Comparison of ENCODE assay signal across 7 cellular contexts in the genomic region with DNA sequence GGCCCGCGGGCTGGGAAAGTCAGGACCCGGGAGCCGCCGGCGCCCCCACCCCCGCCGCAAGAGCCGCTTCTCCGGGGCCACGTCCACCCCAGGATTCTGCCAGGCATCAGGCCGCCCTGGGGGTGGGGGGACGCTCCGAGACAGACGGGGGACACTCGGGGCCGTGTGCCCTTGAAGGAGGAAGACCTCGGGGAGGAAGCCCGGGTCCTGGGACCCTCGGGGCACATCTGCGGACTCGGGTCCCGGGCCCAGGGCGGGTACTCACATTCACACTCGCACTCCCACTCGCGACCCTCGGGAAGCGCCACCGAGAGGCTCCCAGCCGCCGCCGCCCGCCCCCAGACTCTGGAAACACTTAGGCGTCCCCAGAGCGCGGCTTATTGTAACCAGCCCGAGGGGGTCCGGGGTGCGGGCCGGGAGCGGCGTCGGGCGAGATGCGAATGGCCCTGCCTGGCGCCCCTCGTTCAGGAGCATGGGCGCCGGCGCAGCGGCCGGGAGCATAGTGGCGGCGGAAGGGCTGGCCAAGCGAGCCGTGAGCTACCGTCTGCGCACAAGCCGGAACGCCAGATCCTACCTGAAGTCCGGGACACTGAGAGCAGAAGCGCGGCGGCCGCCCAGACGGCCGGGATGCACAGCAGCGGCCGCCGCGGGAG. TPM values are rescaled to one million over a fixed set of nuclear protein-coding genes. Genes with fewer than 3 reads are reported as not detected.
A peak's percentile ranks its signal among the peaks of the same experiment; 100 is the strongest.
DNase-seq lines count a peak whose midpoint lies in the region; ATAC-seq, FAIRE-seq and TF ChIP-seq lines count a peak whose summit lies in the region.

No MANE protein-coding gene starts in this region.

- H3K4me3 ChIP-seq in HAP-1, result peak overlapping the region; percentile 64
- peak overlapping the region; percentile 92 for H3K4me3 ChIP-seq in WERI-Rb-1 (ENCODE audit: low read depth, low read length)
- peak overlapping the region; percentile 75 for H3K4me3 ChIP-seq in right cardiac atrium (ENCODE audit: low read length)
- H3K4me3 ChIP-seq in spleen, result peak overlapping the region; percentile 27 to 67 (median 38)

- H3K4me1 ChIP-seq in HAP-1, result peaks cover 38% of the 10 kb centered on the region
- H3K4me1 ChIP-seq in right cardiac atrium (ENCODE audit: control insufficient read depth, insufficient read depth, low read length), result peaks cover 2% of the 10 kb centered on the region
- peaks cover 7 to 31% (median 25%) of the 10 kb centered on the region in 6 donors for H3K4me1 ChIP-seq in spleen

- WGBS in right cardiac atrium, result under 1% methylated on average over 72 of the region's 72 CpGs
- WGBS in spleen, 5 donors, result 2 to 5% (median 3%) methylated on average over 26 to 72 of the region's 72 CpGs

- H3K27me3 ChIP-seq in HAP-1 (ENCODE audit: low read depth) (no peaks in the 10 kb centered on the region), WERI-Rb-1 (ENCODE audit: insufficient read depth, low read depth, severe bottlenecking) (no peaks in the 10 kb centered on the region), right cardiac atrium (ENCODE audit: control insufficient read depth, insufficient read depth) (no peaks in the 10 kb centered on the region), spleen (replicated peaks in 1 of 7) (peaks cover 5 to 100% (median 52%) of the 10 kb centered on the region in 7 donors)

- H3K36me3 ChIP-seq in HAP-1 (replicated peaks), result no peaks in the 10 kb centered on the region
- H3K36me3 ChIP-seq in WERI-Rb-1, result no peaks in the 10 kb centered on the region
- no peaks in the 10 kb centered on the region for H3K36me3 ChIP-seq in spleen

- peak in 1 of 2 experiments; percentile 28 for DNase-seq in HAP-1 (ENCODE audit: low spot score in 2 of 2)
- DNase-seq in WERI-Rb-1, result peak; percentile 23
- DNase-seq in right cardiac atrium, result peak; percentile 24 to 71 (median 64)
- no peak for DNase-seq in spleen
- DNase-seq in D721Med (ENCODE audit: insufficient read length, low spot score), result no peak
- DNase-seq in T-helper 9 cell, result no peak

- TF ChIP-seq CTCF in WERI-Rb-1 (IDR thresholded peaks at IDR 0.05; ENCODE audit: low read depth, low read length) (no peak), spleen (IDR thresholded peaks at IDR 0.05 in 8 of 11, conservative IDR thresholded peaks at IDR 0.05 in 3 of 11) (no peak), D721Med (IDR thresholded peaks at IDR 0.05; ENCODE audit: insufficient read depth, missing control alignments) (no peak)

- intact Hi-C loops in right cardiac atrium (cut with DNase I) (loop anchor here in 1 of 4 donors (10.0 kb wide), 1 partner anchor 175 kb away; no protein-coding TSS in a partner anchor), spleen (cut with DNase I; ENCODE audit: low total_unique reads) (no loop called here)

- H3K27ac ChIP-seq in WERI-Rb-1 (peak overlapping the region; percentile 78), right cardiac atrium (ENCODE audit: low read length) (peak overlapping the region; percentile 39), spleen (peak overlapping the region; percentile 27 to 76 (median 62))

- FAIRE-seq in D721Med (lab: Jason Lieb, UNC), result no peak

- TF ChIP-seq POLR2A in spleen (IDR thresholded peaks at IDR 0.05), result no peak

- in situ Hi-C loops in HAP-1 (cut with MboI; ENCODE audit: low sequenced_read_pairs), result no loop called here

- H3K9me3 ChIP-seq in HAP-1, result no peaks in the 10 kb centered on the region
- H3K9me3 ChIP-seq in WERI-Rb-1 (ENCODE audit: severe bottlenecking), result no peaks in the 10 kb centered on the region
- no peaks in the 10 kb centered on the region for H3K9me3 ChIP-seq in right cardiac atrium (ENCODE audit: control insufficient read depth, low read length)
- H3K9me3 ChIP-seq in spleen, result peaks cover 0 to 7% (median 0%) of the 10 kb centered on the region in 8 donors

- ATAC-seq in right cardiac atrium, result peak; percentile 6 to 10
- ATAC-seq in HG02759 (IDR thresholded peaks at IDR 0.05; ENCODE audit: unreplicated experiment), result no peak

RNA-seq across cellular contexts. Expression of a gene that starts 0.6 kb away (rescaled TPM):
- total RNA-seq in right cardiac atrium, result 10 to 100 TPM; 33.7 to 38.9 (median 36.0) TPM
- polyA plus RNA-seq in right cardiac atrium, result 20.1 TPM
- 10 to 100 TPM in 1 of 7 donors, 1 to 10 TPM in 6; 2.5 to 15.6 (median 7.2) TPM for total RNA-seq in spleen
- polyA plus RNA-seq in spleen, result 1 to 10 TPM in 1 of 3 donors, under 1 TPM in 2; 0.65 to 1.8 (median 0.70) TPM

Comparison
In these comparisons a context has a peak if more than half of its experiments do, and no peak if none do; other contexts are left out.
1. DNase-seq: peak in WERI-Rb-1 (single experiment) and right cardiac atrium (3 of 3); none in spleen (single experiment), D721Med (single experiment) and T-helper 9 cell (single experiment).
2. H3K4me3 ChIP-seq: peak in every context shown above with its lines; median percentile 92 in WERI-Rb-1; 75 in right cardiac atrium; 64 in HAP-1; 38 in spleen.
3. Peak in every context shown above with its lines, with median percentiles within 50 percentile points of each other: H3K27ac ChIP-seq.